ENCODE assay signal across 1 cellular context in genomic region chr1:156282479-156283222, GRCh38.
TF ChIP-seq lines count a peak whose summit lies in the region.

Gene SMG5, minus strand, starts transcription at chr1:156282825. Its CDS starts 145 bp downstream, at chr1:156282680.

TF ChIP-seq in HepG2, 621 proteins besides CTCF, POLR2A, EP300 and RAD21 (continued from another document and continues in another):
- TF ChIP-seq ZBED4 (CRISPR knock-in tag; IDR thresholded peaks at IDR 0.05; ENCODE audit: borderline replicate concordance): peak; percentile 63; the same call in 1 of the 2 replicates
- peak; percentile 79 for TF ChIP-seq ZFP36L1 (CRISPR knock-in tag; IDR thresholded peaks at IDR 0.05)
- TF ChIP-seq ZC3H4 (CRISPR knock-in tag; IDR thresholded peaks at IDR 0.05; ENCODE audit: borderline replicate concordance): no peak
- TF ChIP-seq, protein P1, sequence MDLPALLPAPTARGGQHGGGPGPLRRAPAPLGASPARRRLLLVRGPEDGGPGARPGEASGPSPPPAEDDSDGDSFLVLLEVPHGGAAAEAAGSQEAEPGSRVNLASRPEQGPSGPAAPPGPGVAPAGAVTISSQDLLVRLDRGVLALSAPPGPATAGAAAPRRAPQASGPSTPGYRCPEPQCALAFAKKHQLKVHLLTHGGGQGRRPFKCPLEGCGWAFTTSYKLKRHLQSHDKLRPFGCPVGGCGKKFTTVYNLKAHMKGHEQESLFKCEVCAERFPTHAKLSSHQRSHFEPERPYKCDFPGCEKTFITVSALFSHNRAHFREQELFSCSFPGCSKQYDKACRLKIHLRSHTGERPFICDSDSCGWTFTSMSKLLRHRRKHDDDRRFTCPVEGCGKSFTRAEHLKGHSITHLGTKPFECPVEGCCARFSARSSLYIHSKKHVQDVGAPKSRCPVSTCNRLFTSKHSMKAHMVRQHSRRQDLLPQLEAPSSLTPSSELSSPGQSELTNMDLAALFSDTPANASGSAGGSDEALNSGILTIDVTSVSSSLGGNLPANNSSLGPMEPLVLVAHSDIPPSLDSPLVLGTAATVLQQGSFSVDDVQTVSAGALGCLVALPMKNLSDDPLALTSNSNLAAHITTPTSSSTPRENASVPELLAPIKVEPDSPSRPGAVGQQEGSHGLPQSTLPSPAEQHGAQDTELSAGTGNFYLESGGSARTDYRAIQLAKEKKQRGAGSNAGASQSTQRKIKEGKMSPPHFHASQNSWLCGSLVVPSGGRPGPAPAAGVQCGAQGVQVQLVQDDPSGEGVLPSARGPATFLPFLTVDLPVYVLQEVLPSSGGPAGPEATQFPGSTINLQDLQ (CRISPR knock-in tag; IDR thresholded peaks at IDR 0.05): no peak
- TF ChIP-seq STAT5B (CRISPR knock-in tag; IDR thresholded peaks at IDR 0.05): no peak
- no peak; the same call in 1 of the 2 replicates for TF ChIP-seq TOPORS (CRISPR knock-in tag; IDR thresholded peaks at IDR 0.05)
- TF ChIP-seq AGO2 (optimal IDR thresholded peaks at IDR 0.05; ENCODE audit: low read depth, low read length): peak; percentile 96
- no peak; the same call in 1 of the 2 replicates for TF ChIP-seq SRY (CRISPR knock-in tag; IDR thresholded peaks at IDR 0.05)
- TF ChIP-seq ZNF761 (CRISPR knock-in tag; conservative IDR thresholded peaks at IDR 0.05): peak; percentile 85
- no peak for TF ChIP-seq TCF12 (IDR thresholded peaks at IDR 0.05)
- peak; percentile 63; the same call in 1 of the 2 replicates for TF ChIP-seq TCF12 (CRISPR knock-in tag; IDR thresholded peaks at IDR 0.05)
- no peak for TF ChIP-seq MTA3 (CRISPR knock-in tag; IDR thresholded peaks at IDR 0.05)
- peak; percentile 98 for TF ChIP-seq THAP9 (CRISPR knock-in tag; IDR thresholded peaks at IDR 0.05; ENCODE audit: borderline replicate concordance)
- TF ChIP-seq ZNF839 (CRISPR knock-in tag; IDR thresholded peaks at IDR 0.05; ENCODE audit: borderline replicate concordance): 0 out of 2 replicates have a peak, but pooled peaks have one; percentile 27
- peak; percentile 89; the same call in 1 of the 2 replicates for TF ChIP-seq ZNF709 (CRISPR knock-in tag; IDR thresholded peaks at IDR 0.05)
- TF ChIP-seq ZNF121 (CRISPR knock-in tag; IDR thresholded peaks at IDR 0.05): no peak
- no peak for TF ChIP-seq ZMAT5 (CRISPR knock-in tag; IDR thresholded peaks at IDR 0.05; ENCODE audit: borderline replicate concordance, low read depth)
- TF ChIP-seq, protein P2, sequence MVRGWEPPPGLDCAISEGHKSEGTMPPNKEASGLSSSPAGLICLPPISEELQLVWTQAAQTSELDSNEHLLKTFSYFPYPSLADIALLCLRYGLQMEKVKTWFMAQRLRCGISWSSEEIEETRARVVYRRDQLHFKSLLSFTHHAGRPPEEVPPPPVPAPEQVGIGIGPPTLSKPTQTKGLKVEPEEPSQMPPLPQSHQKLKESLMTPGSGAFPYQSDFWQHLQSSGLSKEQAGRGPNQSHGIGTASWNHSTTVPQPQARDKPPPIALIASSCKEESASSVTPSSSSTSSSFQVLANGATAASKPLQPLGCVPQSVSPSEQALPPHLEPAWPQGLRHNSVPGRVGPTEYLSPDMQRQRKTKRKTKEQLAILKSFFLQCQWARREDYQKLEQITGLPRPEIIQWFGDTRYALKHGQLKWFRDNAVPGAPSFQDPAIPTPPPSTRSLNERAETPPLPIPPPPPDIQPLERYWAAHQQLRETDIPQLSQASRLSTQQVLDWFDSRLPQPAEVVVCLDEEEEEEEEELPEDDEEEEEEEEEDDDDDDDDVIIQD (CRISPR knock-in tag; IDR thresholded peaks at IDR 0.05; ENCODE audit: low read depth): peak; percentile 79; the same call in 1 of the 2 replicates
- no peak for TF ChIP-seq SNAI1 (CRISPR knock-in tag; IDR thresholded peaks at IDR 0.05; ENCODE audit: borderline replicate concordance)
- TF ChIP-seq, protein P3, sequence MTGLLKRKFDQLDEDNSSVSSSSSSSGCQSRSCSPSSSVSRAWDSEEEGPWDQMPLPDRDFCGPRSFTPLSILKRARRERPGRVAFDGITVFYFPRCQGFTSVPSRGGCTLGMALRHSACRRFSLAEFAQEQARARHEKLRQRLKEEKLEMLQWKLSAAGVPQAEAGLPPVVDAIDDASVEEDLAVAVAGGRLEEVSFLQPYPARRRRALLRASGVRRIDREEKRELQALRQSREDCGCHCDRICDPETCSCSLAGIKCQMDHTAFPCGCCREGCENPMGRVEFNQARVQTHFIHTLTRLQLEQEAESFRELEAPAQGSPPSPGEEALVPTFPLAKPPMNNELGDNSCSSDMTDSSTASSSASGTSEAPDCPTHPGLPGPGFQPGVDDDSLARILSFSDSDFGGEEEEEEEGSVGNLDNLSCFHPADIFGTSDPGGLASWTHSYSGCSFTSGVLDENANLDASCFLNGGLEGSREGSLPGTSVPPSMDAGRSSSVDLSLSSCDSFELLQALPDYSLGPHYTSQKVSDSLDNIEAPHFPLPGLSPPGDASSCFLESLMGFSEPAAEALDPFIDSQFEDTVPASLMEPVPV (CRISPR knock-in tag; IDR thresholded peaks at IDR 0.05): no peak
- TF ChIP-seq ZNF891 (CRISPR knock-in tag; IDR thresholded peaks at IDR 0.05): peak; percentile 86; the same call in 1 of the 2 replicates
- peak; percentile 43; the same call in 1 of the 2 replicates for TF ChIP-seq BRD4 (CRISPR knock-in tag; IDR thresholded peaks at IDR 0.05)
- TF ChIP-seq MED8 (CRISPR knock-in tag; IDR thresholded peaks at IDR 0.05; ENCODE audit: insufficient replicate concordance): peak; percentile 84
- peak; percentile 92 for TF ChIP-seq ZNF792 (CRISPR knock-in tag; IDR thresholded peaks at IDR 0.05)
- TF ChIP-seq KAT8 (CRISPR knock-in tag; IDR thresholded peaks at IDR 0.05): peak; percentile 98
- TF ChIP-seq HNRNPUL1 (IDR thresholded peaks at IDR 0.05; ENCODE audit: low read depth, low read length): no peak
- TF ChIP-seq ZFP37 (CRISPR knock-in tag; IDR thresholded peaks at IDR 0.05; ENCODE audit: borderline replicate concordance): 0 out of 2 replicates have a peak, but pooled peaks have one; percentile 33
- TF ChIP-seq CENPBD1 (CRISPR knock-in tag; IDR thresholded peaks at IDR 0.05; ENCODE audit: borderline replicate concordance, low read depth): no peak
- TF ChIP-seq ZNF12 (CRISPR knock-in tag; IDR thresholded peaks at IDR 0.05): peak; percentile 52; the same call in 1 of the 2 replicates
- TF ChIP-seq TP53 (CRISPR knock-in tag; conservative IDR thresholded peaks at IDR 0.05): peak; percentile 69; the same call in 1 of the 2 replicates
- TF ChIP-seq KDM2A (CRISPR knock-in tag; IDR thresholded peaks at IDR 0.05; ENCODE audit: borderline replicate concordance, low read depth): peak; percentile 98
- TF ChIP-seq, protein P4, sequence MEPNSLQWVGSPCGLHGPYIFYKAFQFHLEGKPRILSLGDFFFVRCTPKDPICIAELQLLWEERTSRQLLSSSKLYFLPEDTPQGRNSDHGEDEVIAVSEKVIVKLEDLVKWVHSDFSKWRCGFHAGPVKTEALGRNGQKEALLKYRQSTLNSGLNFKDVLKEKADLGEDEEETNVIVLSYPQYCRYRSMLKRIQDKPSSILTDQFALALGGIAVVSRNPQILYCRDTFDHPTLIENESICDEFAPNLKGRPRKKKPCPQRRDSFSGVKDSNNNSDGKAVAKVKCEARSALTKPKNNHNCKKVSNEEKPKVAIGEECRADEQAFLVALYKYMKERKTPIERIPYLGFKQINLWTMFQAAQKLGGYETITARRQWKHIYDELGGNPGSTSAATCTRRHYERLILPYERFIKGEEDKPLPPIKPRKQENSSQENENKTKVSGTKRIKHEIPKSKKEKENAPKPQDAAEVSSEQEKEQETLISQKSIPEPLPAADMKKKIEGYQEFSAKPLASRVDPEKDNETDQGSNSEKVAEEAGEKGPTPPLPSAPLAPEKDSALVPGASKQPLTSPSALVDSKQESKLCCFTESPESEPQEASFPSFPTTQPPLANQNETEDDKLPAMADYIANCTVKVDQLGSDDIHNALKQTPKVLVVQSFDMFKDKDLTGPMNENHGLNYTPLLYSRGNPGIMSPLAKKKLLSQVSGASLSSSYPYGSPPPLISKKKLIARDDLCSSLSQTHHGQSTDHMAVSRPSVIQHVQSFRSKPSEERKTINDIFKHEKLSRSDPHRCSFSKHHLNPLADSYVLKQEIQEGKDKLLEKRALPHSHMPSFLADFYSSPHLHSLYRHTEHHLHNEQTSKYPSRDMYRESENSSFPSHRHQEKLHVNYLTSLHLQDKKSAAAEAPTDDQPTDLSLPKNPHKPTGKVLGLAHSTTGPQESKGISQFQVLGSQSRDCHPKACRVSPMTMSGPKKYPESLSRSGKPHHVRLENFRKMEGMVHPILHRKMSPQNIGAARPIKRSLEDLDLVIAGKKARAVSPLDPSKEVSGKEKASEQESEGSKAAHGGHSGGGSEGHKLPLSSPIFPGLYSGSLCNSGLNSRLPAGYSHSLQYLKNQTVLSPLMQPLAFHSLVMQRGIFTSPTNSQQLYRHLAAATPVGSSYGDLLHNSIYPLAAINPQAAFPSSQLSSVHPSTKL (CRISPR knock-in tag; IDR thresholded peaks at IDR 0.05): peak; percentile 47
- TF ChIP-seq ZNF563 (CRISPR knock-in tag; IDR thresholded peaks at IDR 0.05): peak; percentile 85
- no peak for TF ChIP-seq AHR (CRISPR knock-in tag; IDR thresholded peaks at IDR 0.05)
- TF ChIP-seq TAF1 (CRISPR knock-in tag; IDR thresholded peaks at IDR 0.05): peak; percentile 95
- TF ChIP-seq SMYD3 (CRISPR knock-in tag; IDR thresholded peaks at IDR 0.05): no peak
- no peak for TF ChIP-seq ZNF317 (CRISPR knock-in tag; IDR thresholded peaks at IDR 0.05)
- TF ChIP-seq AGO1 (IDR thresholded peaks at IDR 0.05; ENCODE audit: low read depth, low read length, poor library complexity, severe bottlenecking): peak; percentile 86
- no peak for TF ChIP-seq SNRNP70 (IDR thresholded peaks at IDR 0.05; ENCODE audit: low read depth, low read length)
- TF ChIP-seq ZNF354B (CRISPR knock-in tag; IDR thresholded peaks at IDR 0.05): no peak
- no peak for TF ChIP-seq NFIB (CRISPR knock-in tag; IDR thresholded peaks at IDR 0.05; ENCODE audit: borderline replicate concordance)
- no peak for TF ChIP-seq ZNF678 (CRISPR knock-in tag; IDR thresholded peaks at IDR 0.05)
- TF ChIP-seq ZNF720 (CRISPR knock-in tag; IDR thresholded peaks at IDR 0.05): no peak
- TF ChIP-seq, protein P5, sequence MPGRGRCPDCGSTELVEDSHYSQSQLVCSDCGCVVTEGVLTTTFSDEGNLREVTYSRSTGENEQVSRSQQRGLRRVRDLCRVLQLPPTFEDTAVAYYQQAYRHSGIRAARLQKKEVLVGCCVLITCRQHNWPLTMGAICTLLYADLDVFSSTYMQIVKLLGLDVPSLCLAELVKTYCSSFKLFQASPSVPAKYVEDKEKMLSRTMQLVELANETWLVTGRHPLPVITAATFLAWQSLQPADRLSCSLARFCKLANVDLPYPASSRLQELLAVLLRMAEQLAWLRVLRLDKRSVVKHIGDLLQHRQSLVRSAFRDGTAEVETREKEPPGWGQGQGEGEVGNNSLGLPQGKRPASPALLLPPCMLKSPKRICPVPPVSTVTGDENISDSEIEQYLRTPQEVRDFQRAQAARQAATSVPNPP (CRISPR knock-in tag; IDR thresholded peaks at IDR 0.05): 0 out of 2 replicates have a peak, but pooled peaks have one; percentile 36
- peak; percentile 53; the same call in 1 of the 2 replicates for TF ChIP-seq ZNF749 (CRISPR knock-in tag; IDR thresholded peaks at IDR 0.05; ENCODE audit: borderline replicate concordance)
